8 cellular contexts compared by ENCODE assay signal in genomic region chr1:32013386-32014198, GRCh38. TPM values are rescaled to one million over a fixed set of nuclear protein-coding genes. Genes with fewer than 3 reads are reported as not detected.
A peak's percentile ranks its signal among the peaks of the same experiment; 100 is the strongest.
DNase-seq lines count a peak whose midpoint lies in the region; ATAC-seq and TF ChIP-seq lines count a peak whose summit lies in the region.

Gene KHDRBS1, plus strand, starts transcription at chr1:32013868. Its CDS starts 128 bp downstream, at chr1:32013996.

- H2AFZ ChIP-seq in IMR-90 (replicated peaks; ENCODE audit: low read length, poor library complexity), result peak within 1 kb of the TSS; percentile 94

- H3K4me3 ChIP-seq in IMR-90 (ENCODE audit: insufficient read depth, low read depth, low read length), result peak within 1 kb of the TSS; percentile 94

- peaks cover 4% of the 10 kb centered on the region; the same call in 1 of the 2 replicates for H3K36me3 ChIP-seq in IMR-90 (ENCODE audit: control insufficient read depth, insufficient read depth, low read length)

- H4K8ac ChIP-seq in IMR-90 (ENCODE audit: low read depth in 2 of 2, low read length in 2 of 2), result peak within 1 kb of the TSS; percentile 92 to 97

- H3K9ac ChIP-seq in IMR-90 (ENCODE audit: low read depth, low read length), result peak within 1 kb of the TSS; percentile 90

- DNase-seq in DMS 273 (lab: John Stamatoyannopoulos, UW; ENCODE audit: unreplicated experiment) (peak; percentile 99), IMR-90 (peak; percentile 99), OCI-M1 (lab: John Stamatoyannopoulos, UW) (peak; percentile 99), activated T-cell treated with anti-CD3 and anti-CD28 coated beads for 24 hours (ENCODE audit: low read depth) (peak; percentile 97), epidermal melanocyte (ENCODE audit: insufficient read length, low spot score) (peak; percentile 96), middle frontal gyrus (ENCODE audit: extremely low spot score, low spot score) (peak; percentile 98)
- DNase-seq in stimulated activated CD8-positive, alpha-beta memory T cell treated with anti-CD3 and anti-CD28 coated beads, Interleukin-2, amount 100 ng/mL, for 48 hours (ENCODE audit: low read depth in 2 of 2), result peak; percentile 98

- peak within 1 kb of the TSS; percentile 100 for H2AK5ac ChIP-seq in IMR-90 (ENCODE audit: low read depth, low read length)

- H3K9me3 ChIP-seq in IMR-90 (ENCODE audit: control insufficient read depth, insufficient read depth, low read length), result no peaks in the 10 kb centered on the region

- peak within 1 kb of the TSS; percentile 100 for H2AK9ac ChIP-seq in IMR-90 (replicated peaks; ENCODE audit: low read depth, low read length, poor library complexity)

- 0% methylated on average over 49 of the region's 101 CpGs; no CpG with 5 or more reads in 1 of the 2 experiments for WGBS in IMR-90 (ENCODE audit: extremely low coverage in 2 of 2, insufficient read length in 1 of 2), 2 experiments

- no peak for TF ChIP-seq RAD21 in IMR-90 (IDR thresholded peaks at IDR 0.05; ENCODE audit: low read length)

- peak within 1 kb of the TSS; percentile 92 for H3K4me2 ChIP-seq in IMR-90 (ENCODE audit: low read depth, low read length)

- H3K79me1 ChIP-seq in IMR-90 (ENCODE audit: low read depth in 1 of 2, low read length in 2 of 2), result peaks cover 0 to 15% of the 10 kb centered on the region in 2 experiments; a peak in 2 of 4 replicates

- peak within 1 kb of the TSS; percentile 93 for H3K27ac ChIP-seq in IMR-90 (ENCODE audit: insufficient read depth, low read length)

- peaks cover 8% of the 10 kb centered on the region for H3K9me1 ChIP-seq in IMR-90 (ENCODE audit: insufficient read depth, low read length)

- H3K56ac ChIP-seq in IMR-90 (ENCODE audit: extremely low read depth, insufficient read depth, low read length), result peak within 1 kb of the TSS; percentile 93

- in situ Hi-C loops in IMR-90 (cut with MboI; ENCODE audit: low sequenced_read_pairs), result no loop called here

- H4K91ac ChIP-seq in IMR-90 (ENCODE audit: insufficient read depth, low read depth, low read length), result peak within 1 kb of the TSS; percentile 90

- CTCF ChIA-PET in IMR-90 (lab: Yijun Ruan, JAX), result interaction anchor here (0.7 to 1.0 kb wide), 4 partner anchors 8 to 976 kb away, joined by 3 to 5 read pairs (median 4); no protein-coding TSS in a partner anchor

- H3K27me3 ChIP-seq in IMR-90 (ENCODE audit: control insufficient read depth, insufficient read depth, low read length), result no peaks in the 10 kb centered on the region

- peak within 1 kb of the TSS; percentile 99 for H3K23ac ChIP-seq in IMR-90 (ENCODE audit: low read depth, low read length)

- no peak for TF ChIP-seq CTCF in IMR-90 (conservative IDR thresholded peaks at IDR 0.05; ENCODE audit: low read depth, low read length)

- peak within 1 kb of the TSS; percentile 79 for H4K5ac ChIP-seq in IMR-90 (ENCODE audit: low read depth, low read length)

- TF ChIP-seq POLR2A in IMR-90 (IDR thresholded peaks at IDR 0.05; ENCODE audit: low read depth, low read length), result peak; percentile 94

- peak within 1 kb of the TSS; percentile 73 for H3K18ac ChIP-seq in IMR-90 (ENCODE audit: low read depth, low read length)

- peak within 1 kb of the TSS; percentile 83 for H2BK120ac ChIP-seq in IMR-90 (ENCODE audit: low read depth, low read length)

- POLR2A ChIA-PET in IMR-90 (lab: Charles Lee; ENCODE audit: unreplicated experiment), result interaction anchor here (0.7 to 0.8 kb wide), 3 partner anchors 12 to 22 kb away, joined by 3 to 19 read pairs (median 15); no protein-coding TSS in a partner anchor

- H3K14ac ChIP-seq in IMR-90 (replicated peaks; ENCODE audit: low read depth, low read length), result peak within 1 kb of the TSS; percentile 97

- peak; percentile 79 for ATAC-seq in GM21528 (IDR thresholded peaks at IDR 0.05; ENCODE audit: low FRiP score, unreplicated experiment)
- ATAC-seq in IMR-90 (ENCODE audit: low read depth), result peak; percentile 90

- H4K20me1 ChIP-seq in IMR-90 (ENCODE audit: insufficient read depth, low read length), result peaks cover 44% of the 10 kb centered on the region

- H3K4me1 ChIP-seq in IMR-90 (ENCODE audit: control insufficient read depth, insufficient read depth, low read length), result 0 out of 2 replicates have a peak, but pooled peaks cover 3% of the 10 kb centered on the region

- H2BK15ac ChIP-seq in IMR-90 (ENCODE audit: low read depth, low read length), result peak within 1 kb of the TSS; percentile 96

- TSS peak; percentile 70 for BruUV-seq in IMR-90 (replicated peaks; lab: Mats Ljungman, UMichigan)

- intact Hi-C loops in IMR-90 (cut with micrococcal nuclease), result no loop called here

- H2BK5ac ChIP-seq in IMR-90 (ENCODE audit: low read depth, low read length, poor library complexity, severe bottlenecking), result peak within 1 kb of the TSS; percentile 95

- H2BK20ac ChIP-seq in IMR-90 (ENCODE audit: low read depth, low read length), result peak within 1 kb of the TSS; percentile 80

- dilution Hi-C loops in IMR-90 (cut with HindIII; ENCODE audit: low sequenced_read_pairs, unreplicated experiment), result no loop called here

- H3K4ac ChIP-seq in IMR-90 (ENCODE audit: low read depth, low read length), result peak within 1 kb of the TSS; percentile 95

TF ChIP-seq in IMR-90, 13 proteins besides CTCF, POLR2A, EP300 and RAD21:
- no peak for TF ChIP-seq NFE2L2 (IDR thresholded peaks at IDR 0.05; ENCODE audit: low read depth, low read length)
- TF ChIP-seq USF2 (IDR thresholded peaks at IDR 0.05; ENCODE audit: low read depth, low read length), result peak; percentile 98
- no peak for TF ChIP-seq SMC3 (IDR thresholded peaks at IDR 0.05; ENCODE audit: low read depth, low read length)
- peak; percentile 86 for TF ChIP-seq BHLHE40 (IDR thresholded peaks at IDR 0.05; ENCODE audit: low read depth, low read length)
- TF ChIP-seq FOS (IDR thresholded peaks at IDR 0.05; ENCODE audit: low read depth, low read length), result peak; percentile 49; the same call in 1 of the 2 replicates
- no peak for TF ChIP-seq RFX5 (IDR thresholded peaks at IDR 0.05; ENCODE audit: low read depth, low read length)
- TF ChIP-seq ELK1 (IDR thresholded peaks at IDR 0.05; ENCODE audit: borderline replicate concordance, low read depth, low read length), result no peak
- peak; percentile 96 for TF ChIP-seq MAZ (IDR thresholded peaks at IDR 0.05; ENCODE audit: borderline replicate concordance, low read depth, low read length)
- TF ChIP-seq RCOR1 (IDR thresholded peaks at IDR 0.05; ENCODE audit: insufficient replicate concordance, low read length), result no peak
- TF ChIP-seq MXI1 (IDR thresholded peaks at IDR 0.05; ENCODE audit: borderline replicate concordance, low read depth, low read length), result peak; percentile 95
- no peak; the same call in 1 of the 2 replicates for TF ChIP-seq CHD1 (IDR thresholded peaks at IDR 0.05; ENCODE audit: low read depth, low read length)

RNA-seq across cellular contexts. Expression of gene KHDRBS1, which starts in this region (rescaled TPM):
- 33.7 and 39.7 TPM in 2 replicates for total RNA-seq in IMR-90 (2012; rRNA removed)
- polyA plus RNA-seq in IMR-90 (2012; rRNA removed), result 52.6 and 67.6 TPM in 2 replicates
- 40.2 and 51.4 TPM in 2 replicates for polyA plus RNA-seq in IMR-90 (2012; cell fraction: cytosol; rRNA removed)
- polyA plus RNA-seq in IMR-90 (2012; cell fraction: nucleus; rRNA removed; ENCODE audit: low replicate concordance), result 41.3 and 49.0 TPM in 2 replicates

Comparison
In these comparisons a context has a peak if more than half of its experiments do, and no peak if none do; other contexts are left out.
1. Peak in every context shown above with its lines: DNase-seq, ATAC-seq, H3K4me3 ChIP-seq and H3K27ac ChIP-seq.